In genomic region chr6:152176219-152176745, GRCh38 we compare ENCODE assay signal across 16 cellular contexts.
A peak's percentile ranks its signal among the peaks of the same experiment; 100 is the strongest.
DNase-seq lines count a peak whose midpoint lies in the region; ATAC-seq and TF ChIP-seq lines count a peak whose summit lies in the region.
"Had no signal": no experiment of that assay in that cellular context is flagged by ENCODE, and none has a peak within 500 bp of the region (broad histone marks: within the 10 kb centered on the region; RNA-seq: fewer than 3 reads in every experiment).

No MANE protein-coding gene starts in this region.

- ATAC-seq in activated CD4-positive, alpha-beta T cell treated with anti-CD3 and anti-CD28 coated beads for 36 hours, result no peak
- no peak for ATAC-seq in CD8-positive, alpha-beta T cell
- ATAC-seq in psoas muscle (no peak), HG03175 (IDR thresholded peaks at IDR 0.05; ENCODE audit: unreplicated experiment) (no peak)
- ATAC-seq: HCT116, Right ventricle myocardium inferior had no signal

- POLR2A ChIA-PET in activated CD4-positive, alpha-beta T cell treated with anti-CD3 and anti-CD28 coated beads for 36 hours (lab: Charles Lee), result no interaction called here
- POLR2A ChIA-PET in CD8-positive, alpha-beta T cell (lab: Charles Lee), result interaction anchor here (1.7 kb wide), 1 partner anchor 9 kb away, joined by 7 read pairs; no protein-coding TSS in a partner anchor

- H3K27ac ChIP-seq in CD8-positive, alpha-beta T cell (ENCODE audit: low read depth, low read length), result no peak overlapping the region
- H3K27ac ChIP-seq in psoas muscle (peak overlapping the region; percentile 58), WERI-Rb-1 (no peak overlapping the region)
- H3K27ac ChIP-seq: BLaER1 had no signal

- peaks cover 48% of the 10 kb centered on the region for H3K4me1 Mint-ChIP-seq in activated CD4-positive, alpha-beta T cell treated with anti-CD3 and anti-CD28 coated beads for 36 hours
- H3K4me1 Mint-ChIP-seq in CD8-positive, alpha-beta T cell (ENCODE audit: low read depth), result peaks cover 47% of the 10 kb centered on the region

- peaks cover 36% of the 10 kb centered on the region for H3K36me3 ChIP-seq in CD8-positive, alpha-beta T cell (ENCODE audit: insufficient read depth, low read length)
- peaks cover 2 to 33% of the 10 kb centered on the region in 2 donors for H3K36me3 ChIP-seq in psoas muscle (ENCODE audit: insufficient read depth in 1 of 2, low read depth in 1 of 2)
- no peaks in the 10 kb centered on the region for H3K36me3 ChIP-seq in WERI-Rb-1

- no peak overlapping the region for H3K4me3 ChIP-seq in CD8-positive, alpha-beta T cell (ENCODE audit: low read depth, low read length)
- H3K4me3 ChIP-seq in fibroblast of pulmonary artery (replicated peaks; ENCODE audit: low read depth, low read length), result no peak overlapping the region
- H3K4me3 ChIP-seq in psoas muscle, result no peak overlapping the region
- H3K4me3 ChIP-seq in WERI-Rb-1 (ENCODE audit: low read depth, low read length), result no peak overlapping the region
- H3K4me3 ChIP-seq: BLaER1 had no signal

- no peaks in the 10 kb centered on the region for H3K27me3 ChIP-seq in CD8-positive, alpha-beta T cell (ENCODE audit: insufficient read depth, low read length)
- no peaks in the 10 kb centered on the region for H3K27me3 ChIP-seq in psoas muscle (ENCODE audit: insufficient read depth in 3 of 3, low read length in 2 of 3)
- no peaks in the 10 kb centered on the region for H3K27me3 ChIP-seq in WERI-Rb-1 (ENCODE audit: insufficient read depth, low read depth, severe bottlenecking)
- H3K27me3 ChIP-seq: BLaER1 had no signal

- CTCF ChIA-PET in activated CD4-positive, alpha-beta T cell treated with anti-CD3 and anti-CD28 coated beads for 36 hours (lab: Charles Lee), result no interaction called here
- CTCF ChIA-PET in CD8-positive, alpha-beta T cell (lab: Charles Lee), result interaction anchor here (1.3 kb wide), 1 partner anchor 18 kb away, joined by 3 read pairs; no protein-coding TSS in a partner anchor

- peaks cover 46% of the 10 kb centered on the region for H3K36me3 Mint-ChIP-seq in activated CD4-positive, alpha-beta T cell treated with anti-CD3 and anti-CD28 coated beads for 36 hours (ENCODE audit: low read depth)
- H3K36me3 Mint-ChIP-seq in CD8-positive, alpha-beta T cell, result peaks cover 74% of the 10 kb centered on the region

- 20 to 48% (median 29%) methylated on average over 4 of the region's 4 CpGs for WGBS in psoas muscle, 3 donors

- intact Hi-C loops in activated CD4-positive, alpha-beta T cell treated with anti-CD3 and anti-CD28 coated beads for 36 hours (cut with DNase I, micrococcal nuclease), result no loop called here
- intact Hi-C loops in CD8-positive, alpha-beta T cell (cut with DNase I, micrococcal nuclease), result loop anchor here in 1 of 2 experiments (10.0 kb wide), 1 partner anchor 791 kb away; no protein-coding TSS in a partner anchor
- intact Hi-C loops in psoas muscle (cut with DNase I), result no loop called here

- no peak for DNase-seq in activated CD4-positive, alpha-beta T cell treated with anti-CD3 and anti-CD28 coated beads for 36 hours
- DNase-seq in activated CD4-positive, alpha-beta T cell treated with anti-CD3 and anti-CD28 coated beads, Interleukin-2, amount 50 U/mL, for 48 hours, result no peak
- no peak for DNase-seq in CD8-positive, alpha-beta T cell
- DNase-seq in fibroblast of pulmonary artery (ENCODE audit: low read depth) (peak; percentile 27), psoas muscle (no peak), NCI-H2227 treated with DMSO at 0.1 percent for 48 hours (lab: John Stamatoyannopoulos, UW) (no peak), WERI-Rb-1 (no peak)
- DNase-seq: GOT3, NCI-H1105, NCI-H1694, NCI-H446, NCI-H526 treated with DMSO at 0.1 percent for 48 hours had no signal

- peaks cover 9% of the 10 kb centered on the region for H3K4me1 ChIP-seq in CD8-positive, alpha-beta T cell (ENCODE audit: insufficient read depth, low read length)
- H3K4me1 ChIP-seq in psoas muscle, result peaks cover 32% of the 10 kb centered on the region

- peak overlapping the region; percentile 33 for H3K27ac Mint-ChIP-seq in activated CD4-positive, alpha-beta T cell treated with anti-CD3 and anti-CD28 coated beads for 36 hours
- peak overlapping the region; percentile 45 for H3K27ac Mint-ChIP-seq in CD8-positive, alpha-beta T cell

- no peak for TF ChIP-seq CTCF in CD8-positive, alpha-beta T cell (IDR thresholded peaks at IDR 0.05)
- TF ChIP-seq CTCF in fibroblast of pulmonary artery (IDR thresholded peaks at IDR 0.05; ENCODE audit: low read length, missing control alignments) (no peak), psoas muscle (IDR thresholded peaks at IDR 0.05) (no peak), WERI-Rb-1 (IDR thresholded peaks at IDR 0.05; ENCODE audit: low read depth, low read length) (no peak)

- no peaks in the 10 kb centered on the region for H3K27me3 Mint-ChIP-seq in activated CD4-positive, alpha-beta T cell treated with anti-CD3 and anti-CD28 coated beads for 36 hours
- H3K27me3 Mint-ChIP-seq in CD8-positive, alpha-beta T cell (ENCODE audit: low read depth), result no peaks in the 10 kb centered on the region

- no peaks in the 10 kb centered on the region for H3K9me3 Mint-ChIP-seq in activated CD4-positive, alpha-beta T cell treated with anti-CD3 and anti-CD28 coated beads for 36 hours (ENCODE audit: low read depth)
- no peaks in the 10 kb centered on the region for H3K9me3 Mint-ChIP-seq in CD8-positive, alpha-beta T cell

- H3K4me3 Mint-ChIP-seq in activated CD4-positive, alpha-beta T cell treated with anti-CD3 and anti-CD28 coated beads for 36 hours, result no peak overlapping the region
- no peak overlapping the region for H3K4me3 Mint-ChIP-seq in CD8-positive, alpha-beta T cell

- H3K9me3 ChIP-seq in CD8-positive, alpha-beta T cell (ENCODE audit: low read length), result no peaks in the 10 kb centered on the region
- H3K9me3 ChIP-seq in psoas muscle, result no peaks in the 10 kb centered on the region
- H3K9me3 ChIP-seq in WERI-Rb-1 (ENCODE audit: severe bottlenecking), result no peaks in the 10 kb centered on the region
- H3K9me3 ChIP-seq: BLaER1 had no signal
